Comparison of ENCODE assay signal across 20 cellular contexts in the genomic region with DNA sequence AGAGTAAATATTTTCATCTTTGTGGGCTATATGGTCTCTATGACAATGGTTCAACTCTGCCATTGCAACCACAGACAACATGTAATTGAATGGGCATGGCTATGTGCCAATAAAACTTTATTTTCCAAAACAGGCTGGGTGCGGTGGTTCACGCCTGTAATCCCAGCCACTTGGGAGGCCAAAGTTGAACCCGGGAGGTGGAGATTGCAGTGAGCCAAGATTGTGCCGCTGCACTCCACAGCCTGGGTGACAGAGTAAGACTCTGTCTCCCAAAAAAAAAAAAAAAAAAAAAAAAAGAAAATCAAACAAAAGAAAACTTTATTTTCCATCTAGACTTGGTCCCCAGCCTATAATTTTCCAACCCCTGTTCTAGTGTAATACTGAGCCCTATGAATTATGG. TPM values are rescaled to one million over a fixed set of nuclear protein-coding genes. Genes with fewer than 3 reads are reported as not detected.
DNase-seq lines count a peak whose midpoint lies in the region; ATAC-seq, FAIRE-seq and TF ChIP-seq lines count a peak whose summit lies in the region.
"Had no signal": no experiment of that assay in that cellular context is flagged by ENCODE, and none has a peak within 500 bp of the region (broad histone marks: within the 10 kb centered on the region; RNA-seq: fewer than 3 reads in every experiment).

No MANE protein-coding gene starts in this region.

- H3K9me3 ChIP-seq in kidney (ENCODE audit: control insufficient read depth in 1 of 2, low read length in 2 of 2) (no peaks in the 10 kb centered on the region), ascending aorta (no peaks in the 10 kb centered on the region)
- H3K9me3 ChIP-seq: A549, Caco-2 had no signal

- ATAC-seq in left ventricle myocardium superior, result no peak
- ATAC-seq: A549; CD8-positive, alpha-beta T cell; GM12878 had no signal

- no peak for DNase-seq in kidney
- DNase-seq in mesenteric fat pad (ENCODE audit: low spot score), result peak; percentile 59
- no peak for DNase-seq in ascending aorta (ENCODE audit: low spot score in 2 of 2)
- DNase-seq in 8988T, result no peak
- no peak for DNase-seq in left ventricle myocardium superior
- DNase-seq: AML-193; Caco-2; Calu3; CD4-positive, alpha-beta T cell; CD8-positive, alpha-beta T cell; DMS79 treated with DMSO at 0.1 percent for 48 hours; GF-D8 had no signal

- H3K27ac ChIP-seq in kidney (ENCODE audit: low read depth in 2 of 2, low read length in 2 of 2), result no peak overlapping the region
- H3K27ac ChIP-seq in ascending aorta, result no peak overlapping the region
- H3K27ac ChIP-seq: A549; BLaER1 treated with 17β-estradiol and CSF1 and Interleukin-3, amounts not matched to agents 10 nM and 100 nM; C4-2B had no signal

- no peaks in the 10 kb centered on the region for H3K4me1 ChIP-seq in kidney (ENCODE audit: control insufficient read depth in 1 of 2, insufficient read depth in 1 of 2, low read depth in 1 of 2, low read length in 2 of 2)
- H3K4me1 ChIP-seq in ascending aorta, result no peaks in the 10 kb centered on the region
- H3K4me1 ChIP-seq: A549; BLaER1 treated with 17β-estradiol and CSF1 and Interleukin-3, amounts not matched to agents 10 nM and 100 nM; Caco-2 had no signal

- no peaks in the 10 kb centered on the region for H3K36me3 ChIP-seq in kidney (ENCODE audit: control insufficient read depth in 1 of 2, insufficient read depth in 2 of 2, low read length in 2 of 2)
- no peaks in the 10 kb centered on the region for H3K36me3 ChIP-seq in ascending aorta
- H3K36me3 ChIP-seq: BLaER1 treated with 17β-estradiol and CSF1 and Interleukin-3, amounts not matched to agents 10 nM and 100 nM had no signal

- H3K4me3 ChIP-seq in kidney (ENCODE audit: low read length in 2 of 2) (no peak overlapping the region), ascending aorta (no peak overlapping the region)
- H3K4me3 ChIP-seq: A549; BLaER1 treated with 17β-estradiol and CSF1 and Interleukin-3, amounts not matched to agents 10 nM and 100 nM; GM12878 had no signal

- peaks cover 3% of the 10 kb centered on the region for H3K27me3 ChIP-seq in ascending aorta

- intact Hi-C loops in kidney (cut with DNase I), result no loop called here
- intact Hi-C loops in ascending aorta (cut with DNase I), result no loop called here
- intact Hi-C loops in left ventricle myocardium superior (cut with micrococcal nuclease), result no loop called here

- FAIRE-seq in kidney (lab: Jason Lieb, UNC), result peak; percentile 58
- FAIRE-seq: A549, D721Med, G401.6, GM12878, GM12892, GM18507 had no signal

- TF ChIP-seq CTCF in kidney (IDR thresholded peaks at IDR 0.05; ENCODE audit: borderline replicate concordance, extremely low read depth, insufficient read depth) (no peak), ascending aorta (IDR thresholded peaks at IDR 0.05) (no peak)

- H3K9ac ChIP-seq in kidney (ENCODE audit: low read length in 2 of 2), result no peak overlapping the region
- H3K9ac ChIP-seq: BLaER1 treated with 17β-estradiol and CSF1 and Interleukin-3, amounts not matched to agents 10 nM and 100 nM had no signal

RNA-seq across cellular contexts. Expression of a gene that starts 38.4 kb away (rescaled TPM):
- total RNA-seq in kidney (30.2 TPM), mesenteric fat pad (23.2 TPM), ascending aorta (8.8 TPM), left ventricle myocardium superior (16.5 TPM)
- polyA plus RNA-seq in kidney (ENCODE audit: insufficient read depth, low read depth, low replicate concordance), result 25.4 TPM
